12 cellular contexts compared by ENCODE assay signal in the genomic region with DNA sequence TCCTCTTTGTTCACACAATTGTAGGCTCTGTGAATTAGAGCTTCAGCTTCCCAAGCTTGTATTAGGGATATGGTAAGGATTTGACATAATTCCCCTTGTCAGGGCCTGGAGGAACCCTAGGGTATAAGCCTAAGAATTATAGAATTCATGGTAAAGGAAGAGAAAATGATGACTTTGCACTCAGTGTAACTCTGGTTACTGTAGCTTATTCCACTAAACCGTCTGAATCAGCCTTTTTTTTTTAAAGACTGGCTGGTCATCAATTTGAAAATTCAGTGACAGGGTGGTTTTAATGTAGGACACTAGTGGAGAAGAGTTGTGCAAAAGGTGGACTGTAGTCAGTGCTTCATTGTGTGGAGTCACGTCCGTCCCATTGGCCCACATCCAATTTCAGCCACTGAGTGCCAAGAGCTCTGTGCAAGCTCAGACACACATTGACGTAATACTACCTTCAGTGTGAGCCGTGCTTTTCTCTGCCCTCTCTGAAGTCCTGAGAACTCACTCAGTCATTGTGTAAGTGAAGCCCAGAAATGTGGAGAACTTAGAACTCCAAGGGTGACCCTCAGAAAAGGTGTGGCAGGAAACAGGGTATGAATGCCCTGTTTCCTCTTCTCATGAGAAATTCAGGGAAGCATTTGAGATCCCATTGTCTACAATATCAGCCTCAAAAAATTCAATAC.
DNase-seq lines count a peak whose midpoint lies in the region; ATAC-seq, FAIRE-seq and TF ChIP-seq lines count a peak whose summit lies in the region.
"Had no signal": no experiment of that assay in that cellular context is flagged by ENCODE, and none has a peak within 500 bp of the region (broad histone marks: within the 10 kb centered on the region; RNA-seq: fewer than 3 reads in every experiment).

No MANE protein-coding gene starts in this region.

- H3K4me1 ChIP-seq in mammary epithelial cell (ENCODE audit: insufficient read depth, low read length): no peaks in the 10 kb centered on the region
- H3K4me1 ChIP-seq in gastrocnemius medialis: no peaks in the 10 kb centered on the region

- FAIRE-seq in frontal cortex (lab: Jason Lieb, UNC): no peak

- H3K27ac ChIP-seq in mammary epithelial cell (ENCODE audit: insufficient read depth, low read depth, low read length) (no peak overlapping the region), gastrocnemius medialis (no peak overlapping the region)

- H3K79me2 ChIP-seq in mammary epithelial cell (ENCODE audit: insufficient read depth, low read length): no peaks in the 10 kb centered on the region

- peaks cover 4% of the 10 kb centered on the region for H3K9me3 Mint-ChIP-seq in activated T-cell treated with anti-CD3 and anti-CD28 coated beads, Interleukin-2, amount 50 U/mL, for 4 hours

- TF ChIP-seq CTCF in mammary epithelial cell (conservative IDR thresholded peaks at IDR 0.05 in 1 of 2, IDR thresholded peaks at IDR 0.05 in 1 of 2; ENCODE audit: extremely low read depth in 1 of 2, insufficient read depth in 1 of 2, low read depth in 1 of 2, low read length in 2 of 2): no peak
- TF ChIP-seq CTCF in gastrocnemius medialis (IDR thresholded peaks at IDR 0.05 in 4 of 5, conservative IDR thresholded peaks at IDR 0.05 in 1 of 5): no peak

- no peak overlapping the region for H3K4me3 ChIP-seq in mammary epithelial cell (replicated peaks in 1 of 3; ENCODE audit: insufficient read depth in 1 of 3, low read depth in 2 of 3, low read length in 3 of 3)
- no peak overlapping the region for H3K4me3 ChIP-seq in gastrocnemius medialis
- H3K4me3 ChIP-seq in H7 (ENCODE audit: insufficient read depth, low read depth, low read length): no peak overlapping the region

- no peaks in the 10 kb centered on the region for H4K20me1 ChIP-seq in mammary epithelial cell (ENCODE audit: insufficient read depth, low read length)

- no peaks in the 10 kb centered on the region for H3K36me3 ChIP-seq in mammary epithelial cell (ENCODE audit: insufficient read depth, low read length)
- no peaks in the 10 kb centered on the region for H3K36me3 ChIP-seq in gastrocnemius medialis
- H3K36me3 ChIP-seq in H7 (replicated peaks; ENCODE audit: control insufficient read depth, insufficient read depth, low read length): no peaks in the 10 kb centered on the region

- no peaks in the 10 kb centered on the region for H3K9me3 ChIP-seq in mammary epithelial cell (replicated peaks; ENCODE audit: insufficient read depth, low read length)
- no peaks in the 10 kb centered on the region for H3K9me3 ChIP-seq in gastrocnemius medialis

- H3K4me3 Mint-ChIP-seq in activated T-cell treated with anti-CD3 and anti-CD28 coated beads, Interleukin-2, amount 50 U/mL, for 4 hours: no peak overlapping the region
- H3K4me3 Mint-ChIP-seq: dendritic cell treated with granulocyte-macrophage colony-stimulating factor and Interleukin-4, amounts not matched to agents 40 ng/mL and 50 ng/mL, for 4 days; immature natural killer cell had no signal

- H3K27me3 ChIP-seq in mammary epithelial cell (ENCODE audit: insufficient read depth, low read length): no peaks in the 10 kb centered on the region
- H3K27me3 ChIP-seq in gastrocnemius medialis: no peaks in the 10 kb centered on the region
- H3K27me3 ChIP-seq in H7 (ENCODE audit: control insufficient read depth, insufficient read depth, low read length): no peaks in the 10 kb centered on the region

- peak; percentile 58 to 66 for ATAC-seq in gastrocnemius medialis
- ATAC-seq in activated T-cell treated with anti-CD3 and anti-CD28 coated beads, Interleukin-2, amount 50 U/mL, for 4 hours: no peak
- no peak for ATAC-seq in HG02610 (IDR thresholded peaks at IDR 0.05; ENCODE audit: unreplicated experiment)
- ATAC-seq: stimulated activated naive CD8-positive, alpha-beta T cell treated with anti-CD3 and anti-CD28 coated beads, Interleukin-15, Interleukin-2, amounts not matched to agents 100 U/mL and 50 U/mL, for 24 hours had no signal

- dilution Hi-C loops in mammary epithelial cell (cut with HindIII; ENCODE audit: low sequenced_read_pairs): no loop called here

- no TSS peak for BruUV-seq in mammary epithelial cell (replicated peaks; lab: Mats Ljungman, UMichigan)

- H2AFZ ChIP-seq in mammary epithelial cell (ENCODE audit: low read depth, low read length): no peak overlapping the region

- no peak overlapping the region for H3K4me2 ChIP-seq in mammary epithelial cell (ENCODE audit: insufficient read depth, low read depth, low read length)

- intact Hi-C loops in mammary epithelial cell (cut with micrococcal nuclease) (no loop called here), gastrocnemius medialis (cut with DNase I; ENCODE audit: low total_unique reads) (no loop called here)

- DNase-seq in NCI-H1092 treated with DMSO at 0.1 percent for 48 hours (lab: John Stamatoyannopoulos, UW): peak; percentile 16
- DNase-seq in mammary epithelial cell: peak; percentile 29
- DNase-seq in iris pigment epithelial cell (ENCODE audit: low read depth): peak; percentile 29
- peak; percentile 4 to 32 for DNase-seq in gastrocnemius medialis
- no peak for DNase-seq in H7
- DNase-seq in activated T-cell treated with anti-CD3 and anti-CD28 coated beads, Interleukin-2, amount 50 U/mL, for 4 hours: no peak
- no peak for DNase-seq in frontal cortex (ENCODE audit: low spot score in 2 of 2)
- DNase-seq: immature natural killer cell; NCI-H446 treated with DMSO at 0.1 percent for 48 hours; stimulated activated naive CD8-positive, alpha-beta T cell treated with anti-CD3 and anti-CD28 coated beads, Interleukin-15, Interleukin-2, amounts not matched to agents 100 U/mL and 50 U/mL, for 24 hours had no signal

- CTCF ChIA-PET in mammary epithelial cell (lab: Charles Lee; ENCODE audit: low non-redundant PET): no interaction called here

- no peaks in the 10 kb centered on the region for H3K27me3 Mint-ChIP-seq in activated T-cell treated with anti-CD3 and anti-CD28 coated beads, Interleukin-2, amount 50 U/mL, for 4 hours (ENCODE audit: low read depth)

- in situ Hi-C loops in mammary epithelial cell (cut with MboI; ENCODE audit: low sequenced_read_pairs in 2 of 2): no loop called here
- in situ Hi-C loops in gastrocnemius medialis (cut with MboI; ENCODE audit: low sequenced_read_pairs in 4 of 4): no loop called here

- WGBS in mammary epithelial cell (ENCODE audit: low coverage, missing lambda C conversion rate): 6% methylated on average over 5 of the region's 5 CpGs

- no peak for TF ChIP-seq POLR2A in gastrocnemius medialis (IDR thresholded peaks at IDR 0.05)

- no peaks in the 10 kb centered on the region for H3K36me3 Mint-ChIP-seq in activated T-cell treated with anti-CD3 and anti-CD28 coated beads, Interleukin-2, amount 50 U/mL, for 4 hours (ENCODE audit: insufficient read depth)
- H3K36me3 Mint-ChIP-seq: immature natural killer cell had no signal

- no peaks in the 10 kb centered on the region for H3K4me1 Mint-ChIP-seq in activated T-cell treated with anti-CD3 and anti-CD28 coated beads, Interleukin-2, amount 50 U/mL, for 4 hours (ENCODE audit: low read depth)
- H3K4me1 Mint-ChIP-seq: immature natural killer cell had no signal

- no peak overlapping the region for H3K9ac ChIP-seq in mammary epithelial cell (ENCODE audit: insufficient read depth, low read length)

Comparison
In these comparisons a context has a peak if more than half of its experiments do, and no peak if none do; other contexts are left out.
1. DNase-seq: peak in NCI-H1092 treated with DMSO at 0.1 percent for 48 hours (single experiment), mammary epithelial cell (single experiment), iris pigment epithelial cell (single experiment) and gastrocnemius medialis (2 of 2); none in H7 (single experiment), activated T-cell treated with anti-CD3 and anti-CD28 coated beads, Interleukin-2, amount 50 U/mL, for 4 hours (single experiment) and frontal cortex (0 of 2).
2. ATAC-seq: peak in gastrocnemius medialis (2 of 2); none in activated T-cell treated with anti-CD3 and anti-CD28 coated beads, Interleukin-2, amount 50 U/mL, for 4 hours (0 of 2) and HG02610 (single experiment).